In genomic region chr4:177485528-177485927, GRCh38 we compare ENCODE assay signal across 1 cellular context.
TF ChIP-seq lines count a peak whose summit lies in the region.

No MANE protein-coding gene starts in this region.

TF ChIP-seq in SK-N-SH, 30 proteins besides CTCF, POLR2A, EP300 and RAD21 (continued from another document):
- no peak for TF ChIP-seq ZBTB33 (IDR thresholded peaks at IDR 0.05; ENCODE audit: borderline replicate concordance, low read depth)
- TF ChIP-seq NRF1 (IDR thresholded peaks at IDR 0.05; ENCODE audit: low read depth, low read length) = no peak
- TF ChIP-seq TEAD4 (IDR thresholded peaks at IDR 0.05; ENCODE audit: borderline replicate concordance, insufficient read depth) = no peak
- TF ChIP-seq SIN3A (IDR thresholded peaks at IDR 0.05; ENCODE audit: borderline replicate concordance, low read depth, low read length) = no peak
- TF ChIP-seq POLR2AphosphoS5 (IDR thresholded peaks at IDR 0.05; ENCODE audit: low read depth, low read length) = no peak
- no peak for TF ChIP-seq USF2 (IDR thresholded peaks at IDR 0.05; ENCODE audit: borderline replicate concordance, low read depth, low read length)
- TF ChIP-seq, protein P1, sequence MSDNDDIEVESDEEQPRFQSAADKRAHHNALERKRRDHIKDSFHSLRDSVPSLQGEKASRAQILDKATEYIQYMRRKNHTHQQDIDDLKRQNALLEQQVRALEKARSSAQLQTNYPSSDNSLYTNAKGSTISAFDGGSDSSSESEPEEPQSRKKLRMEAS (IDR thresholded peaks at IDR 0.05; ENCODE audit: low read depth) = no peak
- no peak for TF ChIP-seq RFX5 (IDR thresholded peaks at IDR 0.05; ENCODE audit: low read length)
- peak; percentile 73 for TF ChIP-seq TCF12 (IDR thresholded peaks at IDR 0.05)
- TF ChIP-seq TAF1 (IDR thresholded peaks at IDR 0.05; ENCODE audit: borderline replicate concordance, low read depth, low read length) = no peak
- TF ChIP-seq, protein P2, sequence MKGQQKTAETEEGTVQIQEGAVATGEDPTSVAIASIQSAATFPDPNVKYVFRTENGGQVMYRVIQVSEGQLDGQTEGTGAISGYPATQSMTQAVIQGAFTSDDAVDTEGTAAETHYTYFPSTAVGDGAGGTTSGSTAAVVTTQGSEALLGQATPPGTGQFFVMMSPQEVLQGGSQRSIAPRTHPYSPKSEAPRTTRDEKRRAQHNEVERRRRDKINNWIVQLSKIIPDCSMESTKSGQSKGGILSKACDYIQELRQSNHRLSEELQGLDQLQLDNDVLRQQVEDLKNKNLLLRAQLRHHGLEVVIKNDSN (IDR thresholded peaks at IDR 0.05; ENCODE audit: borderline replicate concordance, low read depth) = no peak
- TF ChIP-seq PBX3 (IDR thresholded peaks at IDR 0.05) = peak; percentile 60
- TF ChIP-seq NFIC (IDR thresholded peaks at IDR 0.05; ENCODE audit: borderline replicate concordance) = peak; percentile 33; the same call in 1 of the 2 replicates
- no peak for TF ChIP-seq REST (IDR thresholded peaks at IDR 0.05; ENCODE audit: low read depth, low read length)
- TF ChIP-seq EZH2phosphoT487 (IDR thresholded peaks at IDR 0.05; ENCODE audit: borderline replicate concordance, low read depth) = no peak
